19 cellular contexts compared by ENCODE assay signal in genomic region chr7:32290015-32290414, GRCh38.
DNase-seq lines count a peak whose midpoint lies in the region; ATAC-seq and TF ChIP-seq lines count a peak whose summit lies in the region.
"Had no signal": no experiment of that assay in that cellular context is flagged by ENCODE, and none has a peak within 500 bp of the region (broad histone marks: within the 10 kb centered on the region; RNA-seq: fewer than 3 reads in every experiment).

No MANE protein-coding gene starts in this region.

- no peaks in the 10 kb centered on the region for H3K9me3 Mint-ChIP-seq in Calu3 (ENCODE audit: low read depth, unreplicated experiment)
- H3K9me3 Mint-ChIP-seq: activated naive CD4-positive, alpha-beta T cell treated with anti-CD3 and anti-CD28 coated beads, Interleukin-2, amount 50 U/mL, for 72 hours; nephron progenitor cell had no signal

- no peaks in the 10 kb centered on the region for H3K4me1 Mint-ChIP-seq in Calu3 (ENCODE audit: low read depth, unreplicated experiment)

- no peaks in the 10 kb centered on the region for H3K4me1 ChIP-seq in ascending aorta
- H3K4me1 ChIP-seq: A549 had no signal

- no peak overlapping the region for H3K27ac Mint-ChIP-seq in Calu3 (ENCODE audit: unreplicated experiment)
- H3K27ac Mint-ChIP-seq: activated naive CD4-positive, alpha-beta T cell treated with anti-CD3 and anti-CD28 coated beads, Interleukin-2, amount 50 U/mL, for 72 hours; nephron progenitor cell had no signal

- ATAC-seq in Right ventricle myocardium inferior: peak; percentile 89
- ATAC-seq: A549; activated naive CD4-positive, alpha-beta T cell treated with anti-CD3 and anti-CD28 coated beads, Interleukin-2, amount 50 U/mL, for 72 hours; HCT116; left lobe of liver; PC-3; stimulated activated naive CD8-positive, alpha-beta T cell treated with anti-CD3 and anti-CD28 coated beads, Interleukin-15, Interleukin-2, amounts not matched to agents 100 U/mL and 50 U/mL, for 24 hours had no signal

- no peaks in the 10 kb centered on the region for H3K9me3 ChIP-seq in ascending aorta
- H3K9me3 ChIP-seq: A549 had no signal

- H3K27me3 ChIP-seq in ascending aorta: no peaks in the 10 kb centered on the region

- no peak overlapping the region for H3K4me3 Mint-ChIP-seq in Calu3 (ENCODE audit: low read depth, unreplicated experiment)
- H3K4me3 Mint-ChIP-seq: nephron progenitor cell had no signal

- CTCF ChIA-PET in Calu3 (lab: Charles Lee): interaction anchor here (1.7 kb wide), 1 partner anchor 58 kb away, joined by 3 read pairs; no protein-coding TSS in a partner anchor

- intact Hi-C loops in Right ventricle myocardium inferior (cut with DNase I): loop anchor here (5.0 to 10.0 kb wide), 2 partner anchors 33 to 75 kb away; no protein-coding TSS in a partner anchor
- intact Hi-C loops in cardiac septum (cut with DNase I): no loop called here
- intact Hi-C loops in ascending aorta (cut with DNase I): no loop called here
- intact Hi-C loops in Calu3 (cut with micrococcal nuclease; ENCODE audit: unreplicated experiment): no loop called here

- peaks cover 88% of the 10 kb centered on the region for H3K27me3 Mint-ChIP-seq in Calu3 (ENCODE audit: unreplicated experiment)

- H3K4me3 ChIP-seq in ascending aorta: no peak overlapping the region
- H3K4me3 ChIP-seq: A549 had no signal

- no peak for TF ChIP-seq CTCF in ascending aorta (IDR thresholded peaks at IDR 0.05)
- TF ChIP-seq CTCF in Calu3 (IDR thresholded peaks at IDR 0.05; ENCODE audit: unreplicated experiment): no peak

- no peak overlapping the region for H3K27ac ChIP-seq in ascending aorta
- H3K27ac ChIP-seq: A549, epithelial cell of prostate, KMS-11, VCaP had no signal

- no peaks in the 10 kb centered on the region for H3K36me3 ChIP-seq in ascending aorta

- H3K36me3 Mint-ChIP-seq in Calu3 (ENCODE audit: insufficient read depth, unreplicated experiment): no peaks in the 10 kb centered on the region
- H3K36me3 Mint-ChIP-seq: activated naive CD4-positive, alpha-beta T cell treated with anti-CD3 and anti-CD28 coated beads, Interleukin-2, amount 50 U/mL, for 72 hours had no signal

- BruUV-seq in Calu3 (replicated peaks; lab: Mats Ljungman, UMichigan): no TSS peak

- DNase-seq in Right ventricle myocardium inferior (ENCODE audit: missing footprints) (peak; percentile 72), cardiac septum (ENCODE audit: low spot score) (no peak), NCI-H69 (lab: John Stamatoyannopoulos, UW) (peak; percentile 52), hippocampal formation (lab: John Stamatoyannopoulos, UW) (peak; percentile 43 to 62), SK-N-DZ (ENCODE audit: low spot score) (no peak), ascending aorta (ENCODE audit: low spot score in 2 of 2) (no peak), Calu3 (no peak)
- DNase-seq in effector CD4-positive, alpha-beta T cell: no peak
- DNase-seq: NCI-H1930; nephron progenitor cell; PC-3; stimulated activated naive CD8-positive, alpha-beta T cell treated with anti-CD3 and anti-CD28 coated beads, Interleukin-15, Interleukin-2, amounts not matched to agents 100 U/mL and 50 U/mL, for 24 hours had no signal

Comparison
In these comparisons a context has a peak if more than half of its experiments do, and no peak if none do; other contexts are left out.
1. DNase-seq: peak in Right ventricle myocardium inferior (single experiment), NCI-H69 (single experiment) and hippocampal formation (2 of 2); none in cardiac septum (single experiment), SK-N-DZ (single experiment), effector CD4-positive, alpha-beta T cell (single experiment), ascending aorta (0 of 2) and Calu3 (single experiment).